13 cellular contexts compared by ENCODE assay signal in the genomic region with DNA sequence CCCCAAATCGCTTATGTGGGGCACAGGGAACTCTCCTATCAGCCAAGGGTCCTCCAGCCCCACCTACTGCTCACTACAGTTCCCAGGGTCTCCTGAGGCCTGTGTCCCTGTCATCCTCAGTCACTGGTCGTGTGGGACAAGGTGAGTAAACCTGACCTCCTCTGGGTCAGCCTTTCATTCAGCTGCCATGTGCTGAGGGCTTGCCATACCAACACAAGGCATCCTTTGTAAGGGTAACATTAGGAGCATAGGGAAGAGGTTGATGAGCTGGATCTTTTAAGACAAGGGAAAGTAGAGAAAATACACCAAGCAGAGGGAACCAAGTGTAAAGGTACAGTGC. TPM values are rescaled to one million over a fixed set of nuclear protein-coding genes. Genes with fewer than 3 reads are reported as not detected.
DNase-seq lines count a peak whose midpoint lies in the region; ATAC-seq and TF ChIP-seq lines count a peak whose summit lies in the region.
"Had no signal": no experiment of that assay in that cellular context is flagged by ENCODE, and none has a peak within 500 bp of the region (broad histone marks: within the 10 kb centered on the region; RNA-seq: fewer than 3 reads in every experiment).

No MANE protein-coding gene starts in this region.

- no peak for TF ChIP-seq CTCF in CD8-positive, alpha-beta T cell (IDR thresholded peaks at IDR 0.05)
- TF ChIP-seq CTCF in lower lobe of right lung (IDR thresholded peaks at IDR 0.05): no peak

- peaks cover 70% of the 10 kb centered on the region for H3K4me1 Mint-ChIP-seq in CD8-positive, alpha-beta T cell (ENCODE audit: low read depth)
- H3K4me1 Mint-ChIP-seq in T-helper 17 cell: peaks cover 48% of the 10 kb centered on the region

- no peak for DNase-seq in CD8-positive, alpha-beta T cell
- DNase-seq in T-helper 17 cell (no peak), lower lobe of right lung (no peak)
- DNase-seq: activated gamma-delta T cell treated with Interleukin-2 at 50 U/mL for 16 hours; DMS79 treated with DMSO at 0.1 percent for 48 hours; kidney glomerular epithelial cell; NCI-H2227 treated with DMSO at 0.1 percent for 48 hours; stimulated activated naive CD4-positive, alpha-beta T cell had no signal

- POLR2A ChIA-PET in CD8-positive, alpha-beta T cell (lab: Charles Lee): interaction anchor here (0.6 to 3.8 kb wide), 6 partner anchors 9 to 111 kb away, joined by 3 to 33 read pairs (median 5); partner anchors contain the start of genes CHTOP, S100A6 and SNAPIN

- no peaks in the 10 kb centered on the region for H3K9me3 ChIP-seq in CD8-positive, alpha-beta T cell (ENCODE audit: low read length)
- H3K9me3 ChIP-seq in T-helper 17 cell (ENCODE audit: control insufficient read depth, low read length, poor library complexity, severe bottlenecking) (no peaks in the 10 kb centered on the region), lower lobe of right lung (no peaks in the 10 kb centered on the region)

- H3K4me3 Mint-ChIP-seq in CD8-positive, alpha-beta T cell: no peak overlapping the region
- peak overlapping the region; percentile 71 for H3K4me3 Mint-ChIP-seq in T-helper 17 cell
- H3K4me3 Mint-ChIP-seq: IgD-negative memory B cell had no signal

- no peaks in the 10 kb centered on the region for H3K27me3 ChIP-seq in CD8-positive, alpha-beta T cell (ENCODE audit: insufficient read depth, low read length)
- no peaks in the 10 kb centered on the region for H3K27me3 ChIP-seq in lower lobe of right lung (ENCODE audit: low read depth)

- H3K9me3 Mint-ChIP-seq in CD8-positive, alpha-beta T cell: no peaks in the 10 kb centered on the region
- H3K9me3 Mint-ChIP-seq: IgD-negative memory B cell had no signal

- intact Hi-C loops in CD8-positive, alpha-beta T cell (cut with DNase I, micrococcal nuclease): no loop called here
- intact Hi-C loops in lower lobe of right lung (cut with DNase I): no loop called here

- peaks cover 62% of the 10 kb centered on the region for H3K4me1 ChIP-seq in CD8-positive, alpha-beta T cell (ENCODE audit: insufficient read depth, low read length)
- peaks cover 17% of the 10 kb centered on the region for H3K4me1 ChIP-seq in lower lobe of right lung

- no peak overlapping the region for H3K4me3 ChIP-seq in CD8-positive, alpha-beta T cell (ENCODE audit: low read depth, low read length)
- H3K4me3 ChIP-seq in lower lobe of right lung: no peak overlapping the region

- H3K36me3 ChIP-seq in CD8-positive, alpha-beta T cell (ENCODE audit: insufficient read depth, low read length): peaks cover 30% of the 10 kb centered on the region
- peaks cover 45% of the 10 kb centered on the region for H3K36me3 ChIP-seq in lower lobe of right lung

- no peak for ATAC-seq in CD8-positive, alpha-beta T cell
- no peak for ATAC-seq in T-helper 17 cell
- ATAC-seq in lower lobe of right lung: peak; percentile 7 to 27
- ATAC-seq in HG03196 (IDR thresholded peaks at IDR 0.05; ENCODE audit: unreplicated experiment): no peak
- ATAC-seq in GM21619 (IDR thresholded peaks at IDR 0.05; ENCODE audit: unreplicated experiment): no peak
- ATAC-seq in GM18868 (IDR thresholded peaks at IDR 0.05; ENCODE audit: unreplicated experiment): no peak

- peak overlapping the region; percentile 64 for H3K27ac Mint-ChIP-seq in CD8-positive, alpha-beta T cell
- peak overlapping the region; percentile 72 for H3K27ac Mint-ChIP-seq in T-helper 17 cell

- no peaks in the 10 kb centered on the region for H3K27me3 Mint-ChIP-seq in CD8-positive, alpha-beta T cell (ENCODE audit: low read depth)
- H3K27me3 Mint-ChIP-seq in T-helper 17 cell: no peaks in the 10 kb centered on the region
- H3K27me3 Mint-ChIP-seq: IgD-negative memory B cell had no signal

- H3K27ac ChIP-seq in CD8-positive, alpha-beta T cell (ENCODE audit: low read depth, low read length): no peak overlapping the region
- H3K27ac ChIP-seq in lower lobe of right lung: peak overlapping the region; percentile 13

- CTCF ChIA-PET in CD8-positive, alpha-beta T cell (lab: Charles Lee): interaction anchor here (2.8 kb wide), 1 partner anchor 137 kb away, joined by 9 read pairs; no protein-coding TSS in a partner anchor

- peaks cover 52% of the 10 kb centered on the region for H3K36me3 Mint-ChIP-seq in CD8-positive, alpha-beta T cell
- H3K36me3 Mint-ChIP-seq in T-helper 17 cell (ENCODE audit: low read depth): peaks cover 13% of the 10 kb centered on the region

RNA-seq across cellular contexts. Expression of gene SNAPIN, which starts 11.2 kb away (rescaled TPM):
- total RNA-seq in CD8-positive, alpha-beta T cell: 1 to 10 TPM; 6.1 to 6.5 TPM
- total RNA-seq in T-helper 17 cell: 10 to 100 TPM; 17.6 to 18.2 TPM
- total RNA-seq in lower lobe of right lung: 40.2 TPM

RNA-seq across cellular contexts. Expression of gene CHTOP, which starts 13.5 kb away (rescaled TPM):
- total RNA-seq in CD8-positive, alpha-beta T cell: 10 to 100 TPM; 79.1 to 81.2 TPM
- total RNA-seq in T-helper 17 cell: 10 to 100 TPM; 82.0 to 82.4 TPM
- total RNA-seq in lower lobe of right lung: 72.2 TPM

RNA-seq across cellular contexts. Expression of gene S100A1, which starts 19.1 kb away (rescaled TPM):
- total RNA-seq in CD8-positive, alpha-beta T cell: not detected
- total RNA-seq in T-helper 17 cell (not detected), lower lobe of right lung (0.71 TPM)
- total RNA-seq: T-helper 1 cell treated with Interleukin-12 subunit alpha and Interleukin-12 subunit beta and Interleukin-4 antibody, amounts not matched to agents 30 ng/mL and 1 ng/mL, for 36 hours had no signal

RNA-seq across cellular contexts. Expression of gene S100A13, which starts 20.0 kb away (rescaled TPM):
- total RNA-seq in CD8-positive, alpha-beta T cell: 1 to 10 TPM; 3.9 to 4.9 TPM
- 1 to 10 TPM; 3.1 to 4.6 TPM for total RNA-seq in T-helper 17 cell
- 83.0 TPM for total RNA-seq in lower lobe of right lung

RNA-seq across cellular contexts. Expression of gene ILF2, which starts 23.4 kb away (rescaled TPM):
- 100 to 1,000 TPM; 150 to 156 TPM for total RNA-seq in CD8-positive, alpha-beta T cell
- total RNA-seq in T-helper 17 cell (100 to 1,000 TPM; 136 to 142 TPM), lower lobe of right lung (83.2 TPM)

Comparison
In these comparisons a context has a peak if more than half of its experiments do, and no peak if none do; other contexts are left out.
1. ATAC-seq: peak in lower lobe of right lung (2 of 2); none in CD8-positive, alpha-beta T cell (single experiment), T-helper 17 cell (single experiment), HG03196 (single experiment), GM21619 (single experiment) and GM18868 (single experiment).